In genomic region chr2:25168256-25169072, GRCh38 we compare ENCODE assay signal across 8 cellular contexts. TPM values are rescaled to one million over a fixed set of nuclear protein-coding genes. Genes with fewer than 3 reads are reported as not detected.
DNase-seq lines count a peak whose midpoint lies in the region; ATAC-seq, FAIRE-seq and TF ChIP-seq lines count a peak whose summit lies in the region.

POMC (minus strand) TSS chr2:25168580; CDS start chr2:25164772, 3,808 bp downstream.

- DNase-seq in GM12891 (ENCODE audit: insufficient read length, low spot score) (peak; percentile 49), NT2/D1 (ENCODE audit: low read depth, low spot score) (no peak), ascending aorta (ENCODE audit: low spot score in 2 of 2) (no peak), smooth muscle cell (lab: John Stamatoyannopoulos, UW; ENCODE audit: unreplicated experiment) (no peak), superior temporal gyrus (ENCODE audit: extremely low spot score) (no peak), H54 (ENCODE audit: insufficient read length, low spot score) (no peak)

- no peaks in the 10 kb centered on the region for H3K4me1 ChIP-seq in NT2/D1 (ENCODE audit: insufficient read depth, insufficient read length)
- H3K4me1 ChIP-seq in ascending aorta: peaks cover 0 to 7% of the 10 kb centered on the region in 2 donors
- peaks cover 11% of the 10 kb centered on the region for H3K4me1 ChIP-seq in smooth muscle cell (ENCODE audit: low read depth)

- peak within 1 kb of the TSS; percentile 90 for H2AFZ ChIP-seq in smooth muscle cell (ENCODE audit: low read depth)

- FAIRE-seq in GM12891 (lab: Jason Lieb, UNC) (peak; percentile 33), H54 (lab: Jason Lieb, UNC) (no peak)

- H3K79me2 ChIP-seq in smooth muscle cell (ENCODE audit: low read depth): no peaks in the 10 kb centered on the region

- peak within 1 kb of the TSS; percentile 40 for H3K4me3 ChIP-seq in NT2/D1 (ENCODE audit: insufficient read length, low read depth)
- peak within 1 kb of the TSS; percentile 50 to 67 for H3K4me3 ChIP-seq in ascending aorta
- peak within 1 kb of the TSS; percentile 48; the same call in 1 of the 2 replicates for H3K4me3 ChIP-seq in iPS-18c (ENCODE audit: insufficient read depth, low read depth, low read length)
- peak within 1 kb of the TSS; percentile 60 for H3K4me3 ChIP-seq in smooth muscle cell

- ATAC-seq in GM18873 (IDR thresholded peaks at IDR 0.05; ENCODE audit: low FRiP score, unreplicated experiment): no peak

- TF ChIP-seq POLR2A in GM12891 (IDR thresholded peaks at IDR 0.05; ENCODE audit: low read depth, low read length) (no peak), H54 (IDR thresholded peaks at IDR 0.05; ENCODE audit: low read depth, low read length) (no peak)

- H3K4me2 ChIP-seq in smooth muscle cell: peak within 1 kb of the TSS; percentile 99

- TF ChIP-seq CTCF in ascending aorta (IDR thresholded peaks at IDR 0.05) (no peak), smooth muscle cell (IDR thresholded peaks at IDR 0.05; ENCODE audit: borderline replicate concordance, insufficient read depth, poor library complexity, severe bottlenecking) (no peak)

- intact Hi-C loops in ascending aorta (cut with DNase I): no loop called here

- H3F3A ChIP-seq in smooth muscle cell (ENCODE audit: low read depth): no peaks in the 10 kb centered on the region

- H3K9ac ChIP-seq in NT2/D1 (ENCODE audit: insufficient read length, low read depth) (peak within 1 kb of the TSS; percentile 63), smooth muscle cell (ENCODE audit: low read depth) (no peak within 1 kb of the TSS)

- H3K36me3 ChIP-seq in NT2/D1 (ENCODE audit: insufficient read depth, insufficient read length, low read length) (no peaks in the 10 kb centered on the region), ascending aorta (no peaks in the 10 kb centered on the region), smooth muscle cell (ENCODE audit: low read depth) (no peaks in the 10 kb centered on the region)

- 3% methylated on average over 54 of the region's 75 CpGs for WGBS in smooth muscle cell (ENCODE audit: low lambda C conversion rate)

- H3K27me3 ChIP-seq in NT2/D1 (ENCODE audit: insufficient read depth, insufficient read length): peaks cover 54% of the 10 kb centered on the region
- H3K27me3 ChIP-seq in ascending aorta: peaks cover 8% of the 10 kb centered on the region
- H3K27me3 ChIP-seq in smooth muscle cell (ENCODE audit: low read depth): peaks cover 87% of the 10 kb centered on the region

- H3K9me3 ChIP-seq in NT2/D1 (ENCODE audit: insufficient read depth, low read length) (no peaks in the 10 kb centered on the region), ascending aorta (no peaks in the 10 kb centered on the region), iPS-18c (ENCODE audit: control insufficient read depth, insufficient read depth, low read length) (no peaks in the 10 kb centered on the region), smooth muscle cell (replicated peaks; ENCODE audit: low read depth) (no peaks in the 10 kb centered on the region)

- H4K20me1 ChIP-seq in smooth muscle cell (ENCODE audit: low read depth): no peaks in the 10 kb centered on the region

- no peak within 1 kb of the TSS for H3K27ac ChIP-seq in ascending aorta
- no peak within 1 kb of the TSS for H3K27ac ChIP-seq in smooth muscle cell (ENCODE audit: low read depth)

TF ChIP-seq in GM12891, 5 proteins besides CTCF, POLR2A, EP300 and RAD21:
- TF ChIP-seq POU2F2 (IDR thresholded peaks at IDR 0.05; ENCODE audit: low read depth, low read length) (no peak), SPI1 (IDR thresholded peaks at IDR 0.05; ENCODE audit: low read depth, low read length) (no peak), PAX5 (IDR thresholded peaks at IDR 0.05; ENCODE audit: insufficient read depth, low read length, severe bottlenecking) (no peak), POLR2AphosphoS5 (IDR thresholded peaks at IDR 0.05; ENCODE audit: low read depth, low read length) (no peak), TAF1 (IDR thresholded peaks at IDR 0.05; ENCODE audit: low read depth, low read length) (no peak)
TF ChIP-seq in GM12891: peak in this region for 0.

RNA-seq across cellular contexts. Expression of gene POMC, which starts in this region (rescaled TPM):
- 11.1 TPM for polyA plus RNA-seq in GM12891 (2012; ENCODE audit: low read depth, missing spikeins)
- total RNA-seq in ascending aorta (18.6 TPM), smooth muscle cell (not detected in 2 replicates)
- polyA plus RNA-seq in smooth muscle cell: 0.70 TPM in 1 of 2 replicates, not detected in the other

Comparison
In these comparisons a context has a peak if more than half of its experiments do, and no peak if none do; other contexts are left out.
1. RNA of gene POMC (total RNA-seq): 18.6 TPM in ascending aorta (single experiment); not detected in smooth muscle cell; every median in the first group is over 10 times any median in the second.
2. Peak in every context shown above with its lines, with median percentiles within 50 percentile points of each other: H3K4me3 ChIP-seq.